ENCODE assay signal across 15 cellular contexts in genomic region chr1:11397151-11397902, GRCh38.
"Had no signal": no experiment of that assay in that cellular context is flagged by ENCODE, and none has a peak within 500 bp of the region (broad histone marks: within the 10 kb centered on the region; RNA-seq: fewer than 3 reads in every experiment).

No MANE protein-coding gene starts in this region.

- H3K36me3 Mint-ChIP-seq: stimulated activated memory B cell treated with anti-CD40 and anti-IgM and Interleukin-4, amounts not matched to agents 10 μg/mL and 1 μg/mL and 100 μg/mL, for 72 hours had no signal

- H3K4me3 Mint-ChIP-seq: activated naive CD8-positive, alpha-beta T cell treated with anti-CD3 and anti-CD28 coated beads, Interleukin-2, amount 50 U/mL, for 24 hours; stimulated activated memory B cell treated with anti-CD40 and anti-IgM and Interleukin-4, amounts not matched to agents 10 μg/mL and 1 μg/mL and 100 μg/mL, for 72 hours; T-helper 2 cell treated with Interferon-gamma antibody and Interleukin-4, amounts not matched to agents 5 μg/mL and 100 μg/mL, for 36 hours had no signal

- H3K9me3 Mint-ChIP-seq: activated naive CD8-positive, alpha-beta T cell treated with anti-CD3 and anti-CD28 coated beads, Interleukin-2, amount 50 U/mL, for 24 hours; stimulated activated memory B cell treated with anti-CD40 and anti-IgM and Interleukin-4, amounts not matched to agents 10 μg/mL and 1 μg/mL and 100 μg/mL, for 72 hours; T-helper 2 cell treated with Interferon-gamma antibody and Interleukin-4, amounts not matched to agents 5 μg/mL and 100 μg/mL, for 36 hours had no signal

- H3K9me3 ChIP-seq: gastrocnemius medialis had no signal

- H3K27ac Mint-ChIP-seq: activated naive CD8-positive, alpha-beta T cell treated with anti-CD3 and anti-CD28 coated beads, Interleukin-2, amount 50 U/mL, for 24 hours; stimulated activated memory B cell treated with anti-CD40 and anti-IgM and Interleukin-4, amounts not matched to agents 10 μg/mL and 1 μg/mL and 100 μg/mL, for 72 hours; T-helper 2 cell treated with Interferon-gamma antibody and Interleukin-4, amounts not matched to agents 5 μg/mL and 100 μg/mL, for 36 hours had no signal

- H3K27ac ChIP-seq: gastrocnemius medialis, heart right ventricle, tibial nerve had no signal

- H3K4me3 ChIP-seq: gastrocnemius medialis, heart right ventricle, lung, tibial nerve had no signal

- H3K4me1 Mint-ChIP-seq: stimulated activated memory B cell treated with anti-CD40 and anti-IgM and Interleukin-4, amounts not matched to agents 10 μg/mL and 1 μg/mL and 100 μg/mL, for 72 hours had no signal

- ATAC-seq: activated naive CD8-positive, alpha-beta T cell treated with anti-CD3 and anti-CD28 coated beads, Interleukin-2, amount 50 U/mL, for 24 hours; gastrocnemius medialis; heart right ventricle; left cardiac atrium; stimulated activated memory B cell treated with anti-CD40 and anti-IgM and Interleukin-4, amounts not matched to agents 10 μg/mL and 1 μg/mL and 100 μg/mL, for 72 hours had no signal

- DNase-seq: activated CD4-positive, CD25-positive, alpha-beta regulatory T cell treated with anti-CD3 and anti-CD28 coated beads, Interleukin-2, amount 50 U/mL, for 72 hours; activated naive CD4-positive, alpha-beta T cell treated with Interleukin-2 at 50 U/mL for 16 hours; activated naive CD8-positive, alpha-beta T cell treated with anti-CD3 and anti-CD28 coated beads, Interleukin-2, amount 50 U/mL, for 24 hours; activated T-cell treated with anti-CD3 and anti-CD28 coated beads for 4 hours; aorta; dermis blood vessel endothelial cell; erythroblast; gastrocnemius medialis; heart right ventricle; left cardiac atrium; stimulated activated CD4-positive, alpha-beta T cell treated with anti-CD3 and anti-CD28 coated beads, Interleukin-2, amount 100 ng/mL, for 48 hours had no signal

- H3K36me3 ChIP-seq: gastrocnemius medialis, heart right ventricle, tibial nerve had no signal

- H3K4me1 ChIP-seq: gastrocnemius medialis, heart right ventricle, tibial nerve had no signal
